Comparison of ENCODE assay signal across 1 cellular context in genomic region chr19:8319807-8320520, GRCh38.
TF ChIP-seq lines count a peak whose summit lies in the region.

No MANE protein-coding gene starts in this region.

TF ChIP-seq in HCT116, 20 proteins besides CTCF, POLR2A, EP300 and RAD21 (continued from another document):
- TF ChIP-seq REST (IDR thresholded peaks at IDR 0.05; ENCODE audit: low read depth) (no peak), ATF3 (IDR thresholded peaks at IDR 0.05) (no peak), POLR2AphosphoS5 (IDR thresholded peaks at IDR 0.05; ENCODE audit: low read depth, low read length) (no peak), EGR1 (IDR thresholded peaks at IDR 0.05; ENCODE audit: low read depth) (no peak), CBX3 (IDR thresholded peaks at IDR 0.05; ENCODE audit: low read depth) (no peak), JUND (IDR thresholded peaks at IDR 0.05) (no peak)
